In genomic region chr2:20625920-20626697, GRCh38 we compare ENCODE assay signal across 13 cellular contexts. TPM values are rescaled to one million over a fixed set of nuclear protein-coding genes. Genes with fewer than 3 reads are reported as not detected.
DNase-seq lines count a peak whose midpoint lies in the region; ATAC-seq and TF ChIP-seq lines count a peak whose summit lies in the region.
"Had no signal": no experiment of that assay in that cellular context is flagged by ENCODE, and none has a peak within 500 bp of the region (broad histone marks: within the 10 kb centered on the region; RNA-seq: fewer than 3 reads in every experiment).

No MANE protein-coding gene starts in this region.

- ATAC-seq in activated CD8-positive, alpha-beta memory T cell treated with anti-CD3 and anti-CD28 coated beads, Interleukin-2, amount 10 ng/mL, durations not matched to agents 7 days and 5 days: no peak
- ATAC-seq in GM18517 (IDR thresholded peaks at IDR 0.05; ENCODE audit: unreplicated experiment): no peak
- ATAC-seq: T-cell had no signal

- no peak overlapping the region for H3K4me3 Mint-ChIP-seq in activated CD8-positive, alpha-beta memory T cell treated with anti-CD3 and anti-CD28 coated beads, Interleukin-2, amount 10 ng/mL, durations not matched to agents 7 days and 5 days
- peak overlapping the region; percentile 3 for H3K4me3 Mint-ChIP-seq in neural crest cell
- H3K4me3 Mint-ChIP-seq: memory B cell, T-cell had no signal

- no peaks in the 10 kb centered on the region for H3K9me3 Mint-ChIP-seq in activated CD8-positive, alpha-beta memory T cell treated with anti-CD3 and anti-CD28 coated beads, Interleukin-2, amount 10 ng/mL, durations not matched to agents 7 days and 5 days (ENCODE audit: low read depth)
- H3K9me3 Mint-ChIP-seq in neural crest cell: no peaks in the 10 kb centered on the region
- H3K9me3 Mint-ChIP-seq: memory B cell, T-cell had no signal

- peak; percentile 10 for DNase-seq in activated CD8-positive, alpha-beta memory T cell treated with anti-CD3 and anti-CD28 coated beads, Interleukin-2, amount 50 U/mL, for 4 hours
- DNase-seq in activated CD8-positive, alpha-beta memory T cell treated with anti-CD3 and anti-CD28 coated beads, Interleukin-2, amount 10 ng/mL, durations not matched to agents 7 days and 5 days: no peak
- peak; percentile 78 for DNase-seq in cardiac septum (ENCODE audit: low spot score)
- DNase-seq in neural crest cell (ENCODE audit: low read depth, low spot score): no peak
- no peak for DNase-seq in activated T-cell treated with anti-CD3 and anti-CD28 coated beads, Interleukin-2, amount 50 U/mL, for 1 hour
- DNase-seq in HK-2 (ENCODE audit: unreplicated experiment): no peak
- no peak for DNase-seq in MM.1S
- DNase-seq: activated CD8-positive, alpha-beta memory T cell treated with anti-CD3 and anti-CD28 coated beads for 24 hours; NCI-H748 treated with DMSO at 0.1 percent for 48 hours; T-cell had no signal

- no peak for TF ChIP-seq CTCF in neural crest cell (conservative IDR thresholded peaks at IDR 0.05)
- no peak for TF ChIP-seq CTCF in MM.1S (IDR thresholded peaks at IDR 0.05; ENCODE audit: low read length)

- no peak overlapping the region for H3K4me2 ChIP-seq in MM.1S (ENCODE audit: low read depth, low read length)
- H3K4me2 ChIP-seq: A549 had no signal

- H3K4me1 Mint-ChIP-seq in activated CD8-positive, alpha-beta memory T cell treated with anti-CD3 and anti-CD28 coated beads, Interleukin-2, amount 10 ng/mL, durations not matched to agents 7 days and 5 days: no peaks in the 10 kb centered on the region
- peaks cover 46% of the 10 kb centered on the region for H3K4me1 Mint-ChIP-seq in neural crest cell
- H3K4me1 Mint-ChIP-seq: memory B cell, T-cell had no signal

- H3K27ac Mint-ChIP-seq in activated CD8-positive, alpha-beta memory T cell treated with anti-CD3 and anti-CD28 coated beads, Interleukin-2, amount 10 ng/mL, durations not matched to agents 7 days and 5 days: no peak overlapping the region
- H3K27ac Mint-ChIP-seq in neural crest cell (ENCODE audit: unreplicated experiment): peak overlapping the region; percentile 32
- H3K27ac Mint-ChIP-seq: memory B cell, T-cell had no signal

- H3K4me1 ChIP-seq in MM.1S (ENCODE audit: low read length): no peaks in the 10 kb centered on the region
- H3K4me1 ChIP-seq: A549 had no signal

- H3K27ac ChIP-seq in MM.1S (ENCODE audit: low read length): no peak overlapping the region

- H3K9ac ChIP-seq in MM.1S (ENCODE audit: low read length): no peak overlapping the region

- CTCF ChIA-PET in activated CD8-positive, alpha-beta memory T cell treated with anti-CD3 and anti-CD28 coated beads, Interleukin-2, amount 10 ng/mL, durations not matched to agents 7 days and 5 days (lab: Charles Lee): interaction anchor here (0.9 kb wide), 1 partner anchor 16 kb away, joined by 4 read pairs; no protein-coding TSS in a partner anchor

- no peak overlapping the region for H3K4me3 ChIP-seq in MM.1S (ENCODE audit: low read length)
- H3K4me3 ChIP-seq: A549 had no signal

- no peaks in the 10 kb centered on the region for H4K20me1 ChIP-seq in MM.1S (ENCODE audit: insufficient read depth, low read length)

- no peak overlapping the region for H2AFZ ChIP-seq in MM.1S (ENCODE audit: low read length)

- intact Hi-C loops in cardiac septum (cut with DNase I): no loop called here

- no peaks in the 10 kb centered on the region for H3K79me2 ChIP-seq in MM.1S (ENCODE audit: low read length)

- no peaks in the 10 kb centered on the region for H3K9me2 ChIP-seq in MM.1S (replicated peaks; ENCODE audit: insufficient read depth, low read length)

- no peaks in the 10 kb centered on the region for H3K36me3 ChIP-seq in MM.1S (replicated peaks; ENCODE audit: insufficient read depth, low read length)

- no peaks in the 10 kb centered on the region for H3K9me3 ChIP-seq in MM.1S (replicated peaks; ENCODE audit: insufficient read depth, low read length)
- H3K9me3 ChIP-seq: A549 had no signal

- H3K27me3 ChIP-seq in MM.1S (replicated peaks; ENCODE audit: insufficient read depth, low read length): no peaks in the 10 kb centered on the region

- no peaks in the 10 kb centered on the region for H3K36me3 Mint-ChIP-seq in activated CD8-positive, alpha-beta memory T cell treated with anti-CD3 and anti-CD28 coated beads, Interleukin-2, amount 10 ng/mL, durations not matched to agents 7 days and 5 days
- no peaks in the 10 kb centered on the region for H3K36me3 Mint-ChIP-seq in neural crest cell (ENCODE audit: low read depth)

- no peaks in the 10 kb centered on the region for H3F3A ChIP-seq in MM.1S (ENCODE audit: insufficient read depth, low read length)

- H3K27me3 Mint-ChIP-seq in activated CD8-positive, alpha-beta memory T cell treated with anti-CD3 and anti-CD28 coated beads, Interleukin-2, amount 10 ng/mL, durations not matched to agents 7 days and 5 days: no peaks in the 10 kb centered on the region
- peaks cover 2% of the 10 kb centered on the region for H3K27me3 Mint-ChIP-seq in neural crest cell (ENCODE audit: low read depth)
- H3K27me3 Mint-ChIP-seq: memory B cell, T-cell had no signal

RNA-seq across cellular contexts. Expression of gene HS1BP3, which starts 24.8 kb away (rescaled TPM):
- 10 to 100 TPM; 12.8 to 12.9 TPM for total RNA-seq in activated CD8-positive, alpha-beta memory T cell treated with anti-CD3 and anti-CD28 coated beads, Interleukin-2, amount 10 ng/mL, durations not matched to agents 7 days and 5 days
- total RNA-seq in cardiac septum (15.6 TPM), neural crest cell (19.4 and 19.6 TPM in 2 replicates)

RNA-seq across cellular contexts. Expression of gene GDF7, which starts 40.8 kb away (rescaled TPM):
- not detected for total RNA-seq in activated CD8-positive, alpha-beta memory T cell treated with anti-CD3 and anti-CD28 coated beads, Interleukin-2, amount 10 ng/mL, durations not matched to agents 7 days and 5 days
- 0.94 TPM for total RNA-seq in cardiac septum
- total RNA-seq in neural crest cell: 0.36 and 0.40 TPM in 2 replicates

Comparison
In these comparisons a context has a peak if more than half of its experiments do, and no peak if none do; other contexts are left out.
1. DNase-seq: peak in activated CD8-positive, alpha-beta memory T cell treated with anti-CD3 and anti-CD28 coated beads, Interleukin-2, amount 50 U/mL, for 4 hours (single experiment) and cardiac septum (single experiment); none in activated CD8-positive, alpha-beta memory T cell treated with anti-CD3 and anti-CD28 coated beads, Interleukin-2, amount 10 ng/mL, durations not matched to agents 7 days and 5 days (single experiment), neural crest cell (single experiment), activated T-cell treated with anti-CD3 and anti-CD28 coated beads, Interleukin-2, amount 50 U/mL, for 1 hour (single experiment), HK-2 (single experiment) and MM.1S (single experiment).